ENCODE assay signal across 3 cellular contexts in the genomic region with DNA sequence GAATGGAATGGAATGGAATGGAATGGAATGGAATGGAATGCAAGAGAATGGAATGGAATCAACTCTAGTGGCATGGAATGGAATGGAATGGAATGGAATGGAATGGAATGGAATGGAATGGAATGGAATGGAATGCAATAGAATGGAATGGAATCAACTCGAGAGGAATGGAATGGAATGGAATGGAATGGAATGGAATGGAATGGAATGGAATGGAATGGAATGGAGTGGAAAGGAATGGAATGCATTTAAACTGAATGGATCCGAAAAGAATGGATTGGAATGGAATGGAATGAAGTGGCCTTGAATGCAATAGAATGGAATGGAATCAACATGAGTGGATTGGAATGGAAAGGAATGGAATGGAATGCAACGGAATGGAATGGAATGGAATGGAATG. TPM values are rescaled to one million over a fixed set of nuclear protein-coding genes. Genes with fewer than 3 reads are reported as not detected.
"Had no signal": no experiment of that assay in that cellular context is flagged by ENCODE, and none has a peak within 500 bp of the region (broad histone marks: within the 10 kb centered on the region; RNA-seq: fewer than 3 reads in every experiment).

No MANE protein-coding gene starts in this region.

RNA-seq across cellular contexts. Expression of gene MAMDC2, which starts 5.4 kb away (rescaled TPM):
- total RNA-seq: activated CD4-positive, alpha-beta T cell treated with anti-CD3 and anti-CD28 coated beads for 36 hours; activated CD8-positive, alpha-beta T cell treated with anti-CD3 and anti-CD28 coated beads, Interleukin-2, amount 10 ng/mL, durations not matched to agents 7 days and 5 days; activated T-helper 2 cell treated with anti-CD3 and anti-CD28 coated beads, Interferon-gamma antibody, Interleukin-2, Interleukin-4, amounts not matched to agents 10 μg/mL and 5 μg/mL and 100 μg/mL, durations not matched to agents 14 hours and 24 hours and 36 hours had no signal
